ENCODE assay signal across 1 cellular context in the genomic region with DNA sequence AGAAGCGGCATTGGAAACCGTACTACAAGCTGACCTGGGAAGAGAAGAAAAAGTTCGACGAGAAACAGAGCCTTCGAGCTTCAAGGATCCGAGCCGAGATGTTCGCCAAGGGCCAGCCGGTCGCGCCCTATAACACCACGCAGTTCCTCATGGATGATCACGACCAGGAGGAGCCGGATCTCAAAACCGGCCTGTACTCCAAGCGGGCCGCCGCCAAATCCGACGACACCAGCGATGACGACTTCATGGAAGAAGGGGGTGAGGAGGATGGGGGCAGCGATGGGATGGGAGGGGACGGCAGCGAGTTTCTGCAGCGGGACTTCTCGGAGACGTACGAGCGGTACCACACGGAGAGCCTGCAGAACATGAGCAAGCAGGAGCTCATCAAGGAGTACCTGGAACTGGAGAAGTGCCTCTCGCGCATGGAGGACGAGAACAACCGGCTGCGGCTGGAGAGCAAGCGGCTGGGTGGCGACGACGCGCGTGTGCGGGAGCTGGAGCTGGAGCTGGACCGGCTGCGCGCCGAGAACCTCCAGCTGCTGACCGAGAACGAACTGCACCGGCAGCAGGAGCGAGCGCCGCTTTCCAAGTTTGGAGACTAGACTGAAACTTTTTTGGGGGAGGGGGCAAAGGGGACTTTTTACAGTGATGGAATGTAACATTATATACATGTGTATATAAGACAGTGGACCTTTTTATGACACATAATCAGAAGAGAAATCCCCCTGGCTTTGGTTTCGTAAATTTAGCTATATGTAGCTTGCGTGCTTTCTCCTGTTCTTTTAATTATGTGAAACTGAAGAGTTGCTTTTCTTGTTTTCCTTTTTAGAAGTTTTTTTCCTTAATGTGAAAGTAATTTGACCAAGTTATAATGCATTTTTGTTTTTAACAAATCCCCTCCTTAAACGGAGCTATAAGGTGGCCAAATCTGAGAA.
TF ChIP-seq lines count a peak whose summit lies in the region.

No MANE protein-coding gene starts in this region.

TF ChIP-seq in HEK293, 187 proteins besides CTCF, POLR2A, EP300 and RAD21 (continued from another document and continues in another):
- TF ChIP-seq, protein P1, sequence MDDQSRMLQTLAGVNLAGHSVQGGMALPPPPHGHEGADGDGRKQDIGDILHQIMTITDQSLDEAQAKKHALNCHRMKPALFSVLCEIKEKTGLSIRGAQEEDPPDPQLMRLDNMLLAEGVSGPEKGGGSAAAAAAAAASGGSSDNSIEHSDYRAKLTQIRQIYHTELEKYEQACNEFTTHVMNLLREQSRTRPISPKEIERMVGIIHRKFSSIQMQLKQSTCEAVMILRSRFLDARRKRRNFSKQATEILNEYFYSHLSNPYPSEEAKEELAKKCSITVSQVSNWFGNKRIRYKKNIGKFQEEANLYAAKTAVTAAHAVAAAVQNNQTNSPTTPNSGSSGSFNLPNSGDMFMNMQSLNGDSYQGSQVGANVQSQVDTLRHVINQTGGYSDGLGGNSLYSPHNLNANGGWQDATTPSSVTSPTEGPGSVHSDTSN (CRISPR knock-in tag; IDR thresholded peaks at IDR 0.05), result no peak; the same call in 1 of the 2 replicates
- TF ChIP-seq ZNF19 (tag by site-specific recombination; IDR thresholded peaks at IDR 0.05; ENCODE audit: low read depth) (no peak), GLIS2 (tag by site-specific recombination; IDR thresholded peaks at IDR 0.05) (no peak; the same call in 1 of the 2 replicates), SP2 (tag by site-specific recombination; IDR thresholded peaks at IDR 0.05) (no peak), ZNF76 (tag by site-specific recombination; IDR thresholded peaks at IDR 0.05; ENCODE audit: borderline replicate concordance, low read depth) (0 out of 2 replicates have a peak, but pooled peaks have one; percentile 14), ZBTB17 (tag by site-specific recombination; IDR thresholded peaks at IDR 0.05) (peak; percentile 96), HOXA7 (CRISPR knock-in tag; IDR thresholded peaks at IDR 0.05; ENCODE audit: borderline replicate concordance) (no peak), ZNF311 (tag by site-specific recombination; IDR thresholded peaks at IDR 0.05; ENCODE audit: borderline replicate concordance) (no peak), ZNF837 (tag by site-specific recombination; IDR thresholded peaks at IDR 0.05) (no peak), ZSCAN16 (tag by site-specific recombination; IDR thresholded peaks at IDR 0.05) (no peak), ZBTB1 (tag by site-specific recombination; IDR thresholded peaks at IDR 0.05) (no peak), KLF10 (tag by site-specific recombination; IDR thresholded peaks at IDR 0.05) (no peak), ZNF274 (IDR thresholded peaks at IDR 0.05; ENCODE audit: low read length) (no peak), ZNF274 (tag by site-specific recombination; IDR thresholded peaks at IDR 0.05; ENCODE audit: borderline replicate concordance) (no peak), ZNF621 (tag by site-specific recombination; IDR thresholded peaks at IDR 0.05) (no peak), ZNF223 (tag by site-specific recombination; IDR thresholded peaks at IDR 0.05) (no peak), WT1 (tag by site-specific recombination; IDR thresholded peaks at IDR 0.05) (no peak; the same call in 1 of the 2 replicates), ZNF239 (tag by site-specific recombination; IDR thresholded peaks at IDR 0.05) (no peak), ZNF335 (tag by site-specific recombination; conservative IDR thresholded peaks at IDR 0.05) (peak; percentile 42), ZNF843 (tag by site-specific recombination; IDR thresholded peaks at IDR 0.05) (no peak), ZNF792 (tag by site-specific recombination; IDR thresholded peaks at IDR 0.05) (no peak), KLF7 (tag by site-specific recombination; IDR thresholded peaks at IDR 0.05; ENCODE audit: borderline replicate concordance) (no peak), ZNF138 (tag by site-specific recombination; IDR thresholded peaks at IDR 0.05; ENCODE audit: borderline replicate concordance) (no peak), ZNF677 (tag by site-specific recombination; IDR thresholded peaks at IDR 0.05) (no peak), ZNF571 (tag by site-specific recombination; IDR thresholded peaks at IDR 0.05) (no peak), ZNF426 (tag by site-specific recombination; IDR thresholded peaks at IDR 0.05) (no peak), ZNF324 (tag by site-specific recombination; IDR thresholded peaks at IDR 0.05) (no peak), GLIS1 (tag by site-specific recombination; IDR thresholded peaks at IDR 0.05) (peak; percentile 56), ZNF416 (tag by site-specific recombination; IDR thresholded peaks at IDR 0.05) (no peak), ZNF174 (tag by site-specific recombination; IDR thresholded peaks at IDR 0.05) (no peak), ZNF169 (tag by site-specific recombination; IDR thresholded peaks at IDR 0.05) (no peak), ZNF830 (tag by site-specific recombination; IDR thresholded peaks at IDR 0.05; ENCODE audit: low read depth) (no peak), ZNF10 (tag by site-specific recombination; IDR thresholded peaks at IDR 0.05) (no peak), ZNF404 (tag by site-specific recombination; IDR thresholded peaks at IDR 0.05) (no peak)
- TF ChIP-seq, protein P2, sequence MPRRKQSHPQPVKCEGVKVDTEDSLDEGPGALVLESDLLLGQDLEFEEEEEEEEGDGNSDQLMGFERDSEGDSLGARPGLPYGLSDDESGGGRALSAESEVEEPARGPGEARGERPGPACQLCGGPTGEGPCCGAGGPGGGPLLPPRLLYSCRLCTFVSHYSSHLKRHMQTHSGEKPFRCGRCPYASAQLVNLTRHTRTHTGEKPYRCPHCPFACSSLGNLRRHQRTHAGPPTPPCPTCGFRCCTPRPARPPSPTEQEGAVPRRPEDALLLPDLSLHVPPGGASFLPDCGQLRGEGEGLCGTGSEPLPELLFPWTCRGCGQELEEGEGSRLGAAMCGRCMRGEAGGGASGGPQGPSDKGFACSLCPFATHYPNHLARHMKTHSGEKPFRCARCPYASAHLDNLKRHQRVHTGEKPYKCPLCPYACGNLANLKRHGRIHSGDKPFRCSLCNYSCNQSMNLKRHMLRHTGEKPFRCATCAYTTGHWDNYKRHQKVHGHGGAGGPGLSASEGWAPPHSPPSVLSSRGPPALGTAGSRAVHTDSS (tag by site-specific recombination; IDR thresholded peaks at IDR 0.05), result no peak
- TF ChIP-seq, protein P3, sequence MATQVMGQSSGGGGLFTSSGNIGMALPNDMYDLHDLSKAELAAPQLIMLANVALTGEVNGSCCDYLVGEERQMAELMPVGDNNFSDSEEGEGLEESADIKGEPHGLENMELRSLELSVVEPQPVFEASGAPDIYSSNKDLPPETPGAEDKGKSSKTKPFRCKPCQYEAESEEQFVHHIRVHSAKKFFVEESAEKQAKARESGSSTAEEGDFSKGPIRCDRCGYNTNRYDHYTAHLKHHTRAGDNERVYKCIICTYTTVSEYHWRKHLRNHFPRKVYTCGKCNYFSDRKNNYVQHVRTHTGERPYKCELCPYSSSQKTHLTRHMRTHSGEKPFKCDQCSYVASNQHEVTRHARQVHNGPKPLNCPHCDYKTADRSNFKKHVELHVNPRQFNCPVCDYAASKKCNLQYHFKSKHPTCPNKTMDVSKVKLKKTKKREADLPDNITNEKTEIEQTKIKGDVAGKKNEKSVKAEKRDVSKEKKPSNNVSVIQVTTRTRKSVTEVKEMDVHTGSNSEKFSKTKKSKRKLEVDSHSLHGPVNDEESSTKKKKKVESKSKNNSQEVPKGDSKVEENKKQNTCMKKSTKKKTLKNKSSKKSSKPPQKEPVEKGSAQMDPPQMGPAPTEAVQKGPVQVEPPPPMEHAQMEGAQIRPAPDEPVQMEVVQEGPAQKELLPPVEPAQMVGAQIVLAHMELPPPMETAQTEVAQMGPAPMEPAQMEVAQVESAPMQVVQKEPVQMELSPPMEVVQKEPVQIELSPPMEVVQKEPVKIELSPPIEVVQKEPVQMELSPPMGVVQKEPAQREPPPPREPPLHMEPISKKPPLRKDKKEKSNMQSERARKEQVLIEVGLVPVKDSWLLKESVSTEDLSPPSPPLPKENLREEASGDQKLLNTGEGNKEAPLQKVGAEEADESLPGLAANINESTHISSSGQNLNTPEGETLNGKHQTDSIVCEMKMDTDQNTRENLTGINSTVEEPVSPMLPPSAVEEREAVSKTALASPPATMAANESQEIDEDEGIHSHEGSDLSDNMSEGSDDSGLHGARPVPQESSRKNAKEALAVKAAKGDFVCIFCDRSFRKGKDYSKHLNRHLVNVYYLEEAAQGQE (tag by site-specific recombination; IDR thresholded peaks at IDR 0.05), result peak; percentile 66
- TF ChIP-seq, protein P4, sequence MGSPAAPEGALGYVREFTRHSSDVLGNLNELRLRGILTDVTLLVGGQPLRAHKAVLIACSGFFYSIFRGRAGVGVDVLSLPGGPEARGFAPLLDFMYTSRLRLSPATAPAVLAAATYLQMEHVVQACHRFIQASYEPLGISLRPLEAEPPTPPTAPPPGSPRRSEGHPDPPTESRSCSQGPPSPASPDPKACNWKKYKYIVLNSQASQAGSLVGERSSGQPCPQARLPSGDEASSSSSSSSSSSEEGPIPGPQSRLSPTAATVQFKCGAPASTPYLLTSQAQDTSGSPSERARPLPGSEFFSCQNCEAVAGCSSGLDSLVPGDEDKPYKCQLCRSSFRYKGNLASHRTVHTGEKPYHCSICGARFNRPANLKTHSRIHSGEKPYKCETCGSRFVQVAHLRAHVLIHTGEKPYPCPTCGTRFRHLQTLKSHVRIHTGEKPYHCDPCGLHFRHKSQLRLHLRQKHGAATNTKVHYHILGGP (tag by site-specific recombination; IDR thresholded peaks at IDR 0.05), result no peak
- TF ChIP-seq, protein P5, sequence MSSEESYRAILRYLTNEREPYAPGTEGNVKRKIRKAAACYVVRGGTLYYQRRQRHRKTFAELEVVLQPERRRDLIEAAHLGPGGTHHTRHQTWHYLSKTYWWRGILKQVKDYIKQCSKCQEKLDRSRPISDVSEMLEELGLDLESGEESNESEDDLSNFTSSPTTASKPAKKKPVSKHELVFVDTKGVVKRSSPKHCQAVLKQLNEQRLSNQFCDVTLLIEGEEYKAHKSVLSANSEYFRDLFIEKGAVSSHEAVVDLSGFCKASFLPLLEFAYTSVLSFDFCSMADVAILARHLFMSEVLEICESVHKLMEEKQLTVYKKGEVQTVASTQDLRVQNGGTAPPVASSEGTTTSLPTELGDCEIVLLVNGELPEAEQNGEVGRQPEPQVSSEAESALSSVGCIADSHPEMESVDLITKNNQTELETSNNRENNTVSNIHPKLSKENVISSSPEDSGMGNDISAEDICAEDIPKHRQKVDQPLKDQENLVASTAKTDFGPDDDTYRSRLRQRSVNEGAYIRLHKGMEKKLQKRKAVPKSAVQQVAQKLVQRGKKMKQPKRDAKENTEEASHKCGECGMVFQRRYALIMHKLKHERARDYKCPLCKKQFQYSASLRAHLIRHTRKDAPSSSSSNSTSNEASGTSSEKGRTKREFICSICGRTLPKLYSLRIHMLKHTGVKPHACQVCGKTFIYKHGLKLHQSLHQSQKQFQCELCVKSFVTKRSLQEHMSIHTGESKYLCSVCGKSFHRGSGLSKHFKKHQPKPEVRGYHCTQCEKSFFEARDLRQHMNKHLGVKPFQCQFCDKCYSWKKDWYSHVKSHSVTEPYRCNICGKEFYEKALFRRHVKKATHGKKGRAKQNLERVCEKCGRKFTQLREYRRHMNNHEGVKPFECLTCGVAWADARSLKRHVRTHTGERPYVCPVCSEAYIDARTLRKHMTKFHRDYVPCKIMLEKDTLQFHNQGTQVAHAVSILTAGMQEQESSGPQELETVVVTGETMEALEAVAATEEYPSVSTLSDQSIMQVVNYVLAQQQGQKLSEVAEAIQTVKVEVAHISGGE (tag by site-specific recombination; conservative IDR thresholded peaks at IDR 0.05; ENCODE audit: low read depth), result peak; percentile 6; the same call in 1 of the 2 replicates
- TF ChIP-seq, protein P6, sequence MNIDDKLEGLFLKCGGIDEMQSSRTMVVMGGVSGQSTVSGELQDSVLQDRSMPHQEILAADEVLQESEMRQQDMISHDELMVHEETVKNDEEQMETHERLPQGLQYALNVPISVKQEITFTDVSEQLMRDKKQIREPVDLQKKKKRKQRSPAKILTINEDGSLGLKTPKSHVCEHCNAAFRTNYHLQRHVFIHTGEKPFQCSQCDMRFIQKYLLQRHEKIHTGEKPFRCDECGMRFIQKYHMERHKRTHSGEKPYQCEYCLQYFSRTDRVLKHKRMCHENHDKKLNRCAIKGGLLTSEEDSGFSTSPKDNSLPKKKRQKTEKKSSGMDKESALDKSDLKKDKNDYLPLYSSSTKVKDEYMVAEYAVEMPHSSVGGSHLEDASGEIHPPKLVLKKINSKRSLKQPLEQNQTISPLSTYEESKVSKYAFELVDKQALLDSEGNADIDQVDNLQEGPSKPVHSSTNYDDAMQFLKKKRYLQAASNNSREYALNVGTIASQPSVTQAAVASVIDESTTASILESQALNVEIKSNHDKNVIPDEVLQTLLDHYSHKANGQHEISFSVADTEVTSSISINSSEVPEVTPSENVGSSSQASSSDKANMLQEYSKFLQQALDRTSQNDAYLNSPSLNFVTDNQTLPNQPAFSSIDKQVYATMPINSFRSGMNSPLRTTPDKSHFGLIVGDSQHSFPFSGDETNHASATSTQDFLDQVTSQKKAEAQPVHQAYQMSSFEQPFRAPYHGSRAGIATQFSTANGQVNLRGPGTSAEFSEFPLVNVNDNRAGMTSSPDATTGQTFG (tag by site-specific recombination; IDR thresholded peaks at IDR 0.05; ENCODE audit: borderline replicate concordance), result no peak
- TF ChIP-seq, protein P7, sequence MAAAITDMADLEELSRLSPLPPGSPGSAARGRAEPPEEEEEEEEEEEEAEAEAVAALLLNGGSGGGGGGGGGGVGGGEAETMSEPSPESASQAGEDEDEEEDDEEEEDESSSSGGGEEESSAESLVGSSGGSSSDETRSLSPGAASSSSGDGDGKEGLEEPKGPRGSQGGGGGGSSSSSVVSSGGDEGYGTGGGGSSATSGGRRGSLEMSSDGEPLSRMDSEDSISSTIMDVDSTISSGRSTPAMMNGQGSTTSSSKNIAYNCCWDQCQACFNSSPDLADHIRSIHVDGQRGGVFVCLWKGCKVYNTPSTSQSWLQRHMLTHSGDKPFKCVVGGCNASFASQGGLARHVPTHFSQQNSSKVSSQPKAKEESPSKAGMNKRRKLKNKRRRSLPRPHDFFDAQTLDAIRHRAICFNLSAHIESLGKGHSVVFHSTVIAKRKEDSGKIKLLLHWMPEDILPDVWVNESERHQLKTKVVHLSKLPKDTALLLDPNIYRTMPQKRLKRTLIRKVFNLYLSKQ (tag by site-specific recombination; IDR thresholded peaks at IDR 0.05; ENCODE audit: borderline replicate concordance), result no peak
